In genomic region chr14:76998777-76999366, GRCh38 we compare ENCODE assay signal across 26 cellular contexts. TPM values are rescaled to one million over a fixed set of nuclear protein-coding genes. Genes with fewer than 3 reads are reported as not detected.
DNase-seq lines count a peak whose midpoint lies in the region; ATAC-seq and TF ChIP-seq lines count a peak whose summit lies in the region.
"Had no signal": no experiment of that assay in that cellular context is flagged by ENCODE, and none has a peak within 500 bp of the region (broad histone marks: within the 10 kb centered on the region; RNA-seq: fewer than 3 reads in every experiment).

No MANE protein-coding gene starts in this region.

- H3K4me1 ChIP-seq in BLaER1 treated with 17β-estradiol and CSF1 and Interleukin-3, amounts not matched to agents 10 nM and 100 nM: peaks cover 50 to 73% (median 62%) of the 10 kb centered on the region in 10 experiments
- H3K4me1 ChIP-seq in mesendoderm (ENCODE audit: control insufficient read depth, low read depth, low read length): peaks cover 22% of the 10 kb centered on the region
- H3K4me1 ChIP-seq: adrenal gland had no signal

- no peaks in the 10 kb centered on the region for H3K27me3 ChIP-seq in BLaER1 treated with 17β-estradiol and CSF1 and Interleukin-3, amounts not matched to agents 10 nM and 100 nM
- H3K27me3 ChIP-seq in mesendoderm (ENCODE audit: insufficient read depth, low read length, poor library complexity): no peaks in the 10 kb centered on the region
- H3K27me3 ChIP-seq: adrenal gland, testis had no signal

- no peak overlapping the region for H3K4me3 Mint-ChIP-seq in progenitor cell of endocrine pancreas (ENCODE audit: low read depth)
- H3K4me3 Mint-ChIP-seq: activated naive CD4-positive, alpha-beta T cell treated with anti-CD3 and anti-CD28 coated beads for 36 hours; activated T-helper 1 cell treated with anti-CD3 and anti-CD28 coated beads, Interleukin-12 subunit alpha, Interleukin-12 subunit beta, Interleukin-2, Interleukin-4 antibody, amounts not matched to agents 30 ng/mL and 10 ng/mL and 1 ng/mL, durations not matched to agents 14 hours and 24 hours and 36 hours; stimulated activated effector memory CD8-positive, alpha-beta T cell treated with anti-CD3 and anti-CD28 coated beads, Interleukin-12 subunit alpha, Interleukin-12 subunit beta, amount 100 ng/mL, for 72 hours had no signal

- no peak overlapping the region for H2BK15ac ChIP-seq in mesendoderm (replicated peaks; ENCODE audit: low read depth)

- no peaks in the 10 kb centered on the region for H3K36me3 ChIP-seq in BLaER1 treated with 17β-estradiol and CSF1 and Interleukin-3, amounts not matched to agents 10 nM and 100 nM
- H3K36me3 ChIP-seq in mesendoderm (ENCODE audit: control insufficient read depth, insufficient read depth, low read length): no peaks in the 10 kb centered on the region
- H3K36me3 ChIP-seq: adrenal gland had no signal

- peak overlapping the region; percentile 77 to 96 (median 86) for H3K4me2 ChIP-seq in BLaER1 treated with 17β-estradiol and CSF1 and Interleukin-3, amounts not matched to agents 10 nM and 100 nM
- H3K4me2 ChIP-seq in mesendoderm (ENCODE audit: low read length): no peak overlapping the region

- peak overlapping the region; percentile 73 for H3K27ac Mint-ChIP-seq in progenitor cell of endocrine pancreas
- H3K27ac Mint-ChIP-seq: activated naive CD4-positive, alpha-beta T cell treated with anti-CD3 and anti-CD28 coated beads for 36 hours; activated T-helper 1 cell treated with anti-CD3 and anti-CD28 coated beads, Interleukin-12 subunit alpha, Interleukin-12 subunit beta, Interleukin-2, Interleukin-4 antibody, amounts not matched to agents 30 ng/mL and 10 ng/mL and 1 ng/mL, durations not matched to agents 14 hours and 24 hours and 36 hours; stimulated activated effector memory CD8-positive, alpha-beta T cell treated with anti-CD3 and anti-CD28 coated beads, Interleukin-12 subunit alpha, Interleukin-12 subunit beta, amount 100 ng/mL, for 72 hours had no signal

- H3K4me1 Mint-ChIP-seq in progenitor cell of endocrine pancreas (ENCODE audit: low read depth): peaks cover 42% of the 10 kb centered on the region

- no peaks in the 10 kb centered on the region for H3K9me3 Mint-ChIP-seq in progenitor cell of endocrine pancreas (ENCODE audit: low read depth)
- H3K9me3 Mint-ChIP-seq: activated naive CD4-positive, alpha-beta T cell treated with anti-CD3 and anti-CD28 coated beads for 36 hours; activated T-helper 1 cell treated with anti-CD3 and anti-CD28 coated beads, Interleukin-12 subunit alpha, Interleukin-12 subunit beta, Interleukin-2, Interleukin-4 antibody, amounts not matched to agents 30 ng/mL and 10 ng/mL and 1 ng/mL, durations not matched to agents 14 hours and 24 hours and 36 hours; stimulated activated effector memory CD8-positive, alpha-beta T cell treated with anti-CD3 and anti-CD28 coated beads, Interleukin-12 subunit alpha, Interleukin-12 subunit beta, amount 100 ng/mL, for 72 hours had no signal

- no peak for ATAC-seq in GM19467 (IDR thresholded peaks at IDR 0.05; ENCODE audit: unreplicated experiment)
- ATAC-seq: left ventricle myocardium superior; sciatic nerve; stimulated activated effector memory CD8-positive, alpha-beta T cell treated with anti-CD3 and anti-CD28 coated beads, Interleukin-12 subunit alpha, Interleukin-12 subunit beta, amount 100 ng/mL, for 72 hours had no signal

- H3K9me3 ChIP-seq in BLaER1 treated with 17β-estradiol and CSF1 and Interleukin-3, amounts not matched to agents 10 nM and 100 nM (replicated peaks in 1 of 11): no peaks in the 10 kb centered on the region
- H3K9me3 ChIP-seq: adrenal gland, Caco-2, testis had no signal

- peak overlapping the region in 6 of 11 experiments; percentile 26 to 97 (median 93); a peak in 10 of 22 replicates for H3K27ac ChIP-seq in BLaER1 treated with 17β-estradiol and CSF1 and Interleukin-3, amounts not matched to agents 10 nM and 100 nM
- H3K27ac ChIP-seq in VCaP: peak overlapping the region; percentile 85; the same call in 1 of the 2 replicates
- no peak overlapping the region for H3K27ac ChIP-seq in mesendoderm (ENCODE audit: low read depth, low read length)
- H3K27ac ChIP-seq: adrenal gland, C4-2B, testis had no signal

- H3K9ac ChIP-seq in BLaER1 treated with 17β-estradiol and CSF1 and Interleukin-3, amounts not matched to agents 10 nM and 100 nM: peak overlapping the region in 6 of 11 experiments; percentile 7 to 85 (median 79); a peak in 7 of 22 replicates
- no peak overlapping the region for H3K9ac ChIP-seq in mesendoderm (ENCODE audit: low read length)

- no peak overlapping the region for H3K23ac ChIP-seq in mesendoderm (ENCODE audit: low read length)

- H2AK5ac ChIP-seq in mesendoderm (ENCODE audit: low read length): peak overlapping the region; percentile 29

- H3K56ac ChIP-seq in mesendoderm (ENCODE audit: low read length): peak overlapping the region; percentile 8

- no peak overlapping the region for H4K8ac ChIP-seq in mesendoderm (ENCODE audit: low read depth, low read length)

- no peak overlapping the region for H2BK5ac ChIP-seq in mesendoderm (ENCODE audit: low read length)

- H3K27me3 Mint-ChIP-seq in progenitor cell of endocrine pancreas: no peaks in the 10 kb centered on the region

- no peaks in the 10 kb centered on the region for H3K79me1 ChIP-seq in mesendoderm (ENCODE audit: low read length)

- no peak for TF ChIP-seq CTCF in VCaP (conservative IDR thresholded peaks at IDR 0.05)
- no peak for TF ChIP-seq CTCF in progenitor cell of endocrine pancreas (IDR thresholded peaks at IDR 0.05; ENCODE audit: unreplicated experiment)

- no peaks in the 10 kb centered on the region for H3K36me3 Mint-ChIP-seq in progenitor cell of endocrine pancreas (ENCODE audit: insufficient read depth)
- H3K36me3 Mint-ChIP-seq: stimulated activated effector memory CD8-positive, alpha-beta T cell treated with anti-CD3 and anti-CD28 coated beads, Interleukin-12 subunit alpha, Interleukin-12 subunit beta, amount 100 ng/mL, for 72 hours had no signal

- no peak overlapping the region for H2BK120ac ChIP-seq in mesendoderm (ENCODE audit: low read depth, low read length)

- no peak overlapping the region for H3K4ac ChIP-seq in mesendoderm (ENCODE audit: low read depth, low read length)

- DNase-seq in mesendoderm: no peak
- DNase-seq in progenitor cell of endocrine pancreas (ENCODE audit: low spot score, unreplicated experiment): no peak
- no peak for DNase-seq in HCEC 1CT
- DNase-seq in AML-193 (lab: John Stamatoyannopoulos, UW): no peak
- DNase-seq in DMS 273 treated with DMSO at 0.1 percent for 48 hours (lab: John Stamatoyannopoulos, UW): no peak
- DNase-seq: activated CD8-positive, alpha-beta memory T cell treated with anti-CD3 and anti-CD28 coated beads, Interleukin-2, amount 50 U/mL, for 4 hours; activated naive CD4-positive, alpha-beta T cell treated with anti-CD3 and anti-CD28 coated beads for 36 hours; adrenal gland; left ventricle myocardium superior; NCI-H1105 treated with DMSO at 0.1 percent for 48 hours; NCI-H1930; NCI-H526; NK-92 treated with Interleukin-12 subunit alpha and Interleukin-12 subunit beta, amount 100 ng/mL, for 24 hours; SHP77; stimulated activated CD4-positive, alpha-beta T cell treated with anti-CD3 and anti-CD28 coated beads, Interleukin-12 subunit alpha, Interleukin-12 subunit beta, amount 100 ng/mL, for 4 hours; stimulated activated CD4-positive, alpha-beta T cell treated with anti-CD3 and anti-CD28 coated beads, Interleukin-4, amount 100 ng/mL, for 1 hour; T1000; testis had no signal

- H3K4me3 ChIP-seq in BLaER1 treated with 17β-estradiol and CSF1 and Interleukin-3, amounts not matched to agents 10 nM and 100 nM: no peak overlapping the region; a peak in 1 of 20 replicates
- H3K4me3 ChIP-seq in mesendoderm (ENCODE audit: low read length): no peak overlapping the region
- H3K4me3 ChIP-seq: adrenal gland, testis had no signal

- no peak overlapping the region for H3K18ac ChIP-seq in mesendoderm (ENCODE audit: low read length)

- no CpG with 5 or more reads among the region's 4 CpGs for WGBS in mesendoderm (ENCODE audit: extremely low coverage, insufficient coverage, low lambda C conversion rate)

- no peak overlapping the region for H4K5ac ChIP-seq in mesendoderm (ENCODE audit: low read length)

- no peaks in the 10 kb centered on the region for H3K79me2 ChIP-seq in mesendoderm (ENCODE audit: control insufficient read depth, insufficient read depth, low read length)

- H4K20me1 ChIP-seq in BLaER1 treated with 17β-estradiol and CSF1 and Interleukin-3, amounts not matched to agents 10 nM and 100 nM: no peaks in the 10 kb centered on the region

RNA-seq across cellular contexts. Expression of gene IRF2BPL, which starts 29.6 kb away (rescaled TPM):
- polyA plus RNA-seq in mesendoderm (2013, experiment 1 of 2): 15.8 TPM
- polyA plus RNA-seq in mesendoderm (2013, experiment 2 of 2): 15.9 TPM
- 51.1 and 56.2 TPM in 2 replicates for total RNA-seq in progenitor cell of endocrine pancreas
